Comparison of ENCODE assay signal across 13 cellular contexts in genomic region chr16:67516296-67517177, GRCh38. TPM values are rescaled to one million over a fixed set of nuclear protein-coding genes. Genes with fewer than 3 reads are reported as not detected.
DNase-seq lines count a peak whose midpoint lies in the region; ATAC-seq, FAIRE-seq and TF ChIP-seq lines count a peak whose summit lies in the region.
"Had no signal": no experiment of that assay in that cellular context is flagged by ENCODE, and none has a peak within 500 bp of the region (broad histone marks: within the 10 kb centered on the region; RNA-seq: fewer than 3 reads in every experiment).

No MANE protein-coding gene starts in this region.

- intact Hi-C loops in HepG2 (cut with micrococcal nuclease; ENCODE audit: unreplicated experiment) = no loop called here
- intact Hi-C loops in right lobe of liver (cut with DNase I) = no loop called here
- intact Hi-C loops in right cardiac atrium (cut with DNase I) = loop anchor here in 1 of 4 donors (10.0 kb wide), 1 partner anchor 92 kb away; no protein-coding TSS in a partner anchor

- H3K9me3 Mint-ChIP-seq in astrocyte (ENCODE audit: unreplicated experiment) = no peaks in the 10 kb centered on the region

- H3K27ac ChIP-seq in HepG2 (ENCODE audit: extremely low read length, insufficient read depth, low read length) = no peak overlapping the region
- H3K27ac ChIP-seq in right lobe of liver = no peak overlapping the region
- H3K27ac ChIP-seq in astrocyte (ENCODE audit: low read depth, low read length) = peak overlapping the region; percentile 34
- H3K27ac ChIP-seq in right cardiac atrium (ENCODE audit: low read length) = no peak overlapping the region
- H3K27ac ChIP-seq: WERI-Rb-1 had no signal

- peaks cover 13% of the 10 kb centered on the region for H3K4me1 Mint-ChIP-seq in astrocyte (ENCODE audit: low read depth, unreplicated experiment)

- TF ChIP-seq EP300 in HepG2 (IDR thresholded peaks at IDR 0.05; ENCODE audit: low read depth in 2 of 2, low read length in 2 of 2) = no peak
- no peak for TF ChIP-seq EP300 in HepG2 (CRISPR knock-in tag; IDR thresholded peaks at IDR 0.05; ENCODE audit: borderline replicate concordance)

- DNase-seq in HepG2 (ENCODE audit: low spot score) (no peak), right lobe of liver (no peak), astrocyte (ENCODE audit: low read depth) (peak; percentile 72), islet precursor cell (peak; percentile 57), urothelium cell line (ENCODE audit: low spot score) (peak; percentile 71), GM19239 (ENCODE audit: insufficient read length, low spot score) (no peak), right cardiac atrium (no peak)
- no peak for DNase-seq in activated CD4-positive, alpha-beta T cell treated with anti-CD3 and anti-CD28 coated beads for 4 hours
- DNase-seq: activated T-cell treated with anti-CD3 and anti-CD28 coated beads, Interleukin-2, amount 50 U/mL, for 48 hours; cerebellar nuclear complex; NCI-H1694; OCI-M1 had no signal

- in situ Hi-C loops in HepG2 (cut with HindIII; ENCODE audit: extremely low pct_ligation_motif_present, low pct_unique_long_range_greater_than_20kb) = loop anchor here (5.0 kb wide), 1 partner anchor 34 kb away; the partner anchor contains the start of genes AGRP and ATP6V0D1

- peaks cover 11% of the 10 kb centered on the region for H3K27me3 Mint-ChIP-seq in astrocyte (ENCODE audit: low read depth, unreplicated experiment)

- H3K79me2 ChIP-seq in HepG2 (ENCODE audit: insufficient read depth, low read length) (no peaks in the 10 kb centered on the region), astrocyte (ENCODE audit: insufficient read depth, low read length) (no peaks in the 10 kb centered on the region)

- H3K4me3 ChIP-seq in HepG2 (replicated peaks in 1 of 3; ENCODE audit: insufficient read depth in 1 of 3, low read depth in 2 of 3, low read length in 3 of 3) = no peak overlapping the region
- no peak overlapping the region for H3K4me3 ChIP-seq in right lobe of liver
- H3K4me3 ChIP-seq in astrocyte (ENCODE audit: insufficient read depth, low read depth, low read length) = no peak overlapping the region
- no peak overlapping the region for H3K4me3 ChIP-seq in right cardiac atrium (ENCODE audit: low read length)

- POLR2A ChIA-PET in HepG2 (lab: Yijun Ruan, JAX) = interaction anchor here (1.1 to 1.2 kb wide), 2 partner anchors 46 to 290 kb away, joined by 3 read pairs; partner anchors contain the start of genes CTCF, RANBP10 and TSNAXIP1

- no peak overlapping the region for H3K4me3 Mint-ChIP-seq in astrocyte (ENCODE audit: unreplicated experiment)

- H3K27me3 ChIP-seq in HepG2 (ENCODE audit: control insufficient read depth in 1 of 2, insufficient read depth in 2 of 2, low read length in 2 of 2) (peaks cover 0 to 13% of the 10 kb centered on the region in 2 experiments; a peak in 1 of 5 replicates), right lobe of liver (no peaks in the 10 kb centered on the region), astrocyte (ENCODE audit: insufficient read depth, low read length) (no peaks in the 10 kb centered on the region), right cardiac atrium (ENCODE audit: control insufficient read depth, insufficient read depth) (no peaks in the 10 kb centered on the region)

- CTCF ChIA-PET in HepG2 (lab: Yijun Ruan, JAX; ENCODE audit: low intra/inter-chr PET ratio, low total read pairs) = no interaction called here

- H3K9ac ChIP-seq in HepG2 (ENCODE audit: insufficient read depth, low read depth, low read length) (no peak overlapping the region), astrocyte (ENCODE audit: low read length) (peak overlapping the region; percentile 44)

- peak overlapping the region; percentile 29 for H3K27ac Mint-ChIP-seq in astrocyte (ENCODE audit: unreplicated experiment)

- WGBS in HepG2 (ENCODE audit: low lambda C conversion rate) = 74% methylated on average over 12 of the region's 12 CpGs
- 90% methylated on average over 12 of the region's 12 CpGs for WGBS in right lobe of liver (ENCODE audit: insufficient coverage, low coverage, low lambda C conversion rate, missing lambda C conversion rate)
- 75% methylated on average over 12 of the region's 12 CpGs for whole genome bisulfite sequencing in right cardiac atrium

- H3K4me1 ChIP-seq in HepG2 (ENCODE audit: insufficient read depth, low read length) = peaks cover 31% of the 10 kb centered on the region
- peaks cover 0 to 5% (median 0%) of the 10 kb centered on the region in 4 donors for H3K4me1 ChIP-seq in right lobe of liver
- peaks cover 15% of the 10 kb centered on the region for H3K4me1 ChIP-seq in astrocyte (ENCODE audit: insufficient read depth, low read length)
- no peaks in the 10 kb centered on the region for H3K4me1 ChIP-seq in right cardiac atrium (ENCODE audit: control insufficient read depth, insufficient read depth, low read length)

- ATAC-seq in HepG2 = no peak
- ATAC-seq in right lobe of liver = no peak
- no peak for ATAC-seq in right cardiac atrium

- no peaks in the 10 kb centered on the region for H3K9me3 ChIP-seq in HepG2 (ENCODE audit: low read length)
- H3K9me3 ChIP-seq in right lobe of liver = no peaks in the 10 kb centered on the region
- H3K9me3 ChIP-seq in astrocyte (ENCODE audit: insufficient read depth, low read depth, low read length) = no peaks in the 10 kb centered on the region
- no peaks in the 10 kb centered on the region for H3K9me3 ChIP-seq in right cardiac atrium (ENCODE audit: control insufficient read depth, low read length)

- no peaks in the 10 kb centered on the region for H3K36me3 ChIP-seq in HepG2 (replicated peaks in 1 of 2; ENCODE audit: control insufficient read depth in 1 of 2, insufficient read depth in 2 of 2, low read length in 2 of 2)
- no peaks in the 10 kb centered on the region for H3K36me3 ChIP-seq in right lobe of liver
- no peaks in the 10 kb centered on the region for H3K36me3 ChIP-seq in astrocyte (ENCODE audit: insufficient read depth, low read length)
- H3K36me3 ChIP-seq: WERI-Rb-1 had no signal

- no peaks in the 10 kb centered on the region for H4K20me1 ChIP-seq in HepG2 (ENCODE audit: insufficient read depth, low read length)
- no peaks in the 10 kb centered on the region for H4K20me1 ChIP-seq in astrocyte (ENCODE audit: insufficient read depth, low read length)

- H3K36me3 Mint-ChIP-seq in astrocyte (ENCODE audit: low read depth, unreplicated experiment) = no peaks in the 10 kb centered on the region

- TF ChIP-seq RAD21 in HepG2 (CRISPR knock-in tag; IDR thresholded peaks at IDR 0.05) = no peak

- TF ChIP-seq POLR2A in HepG2 (IDR thresholded peaks at IDR 0.05; ENCODE audit: insufficient read depth in 1 of 2, low read depth in 2 of 2, low read length in 2 of 2) (no peak), right lobe of liver (IDR thresholded peaks at IDR 0.05) (no peak)

- no TSS peak for BruUV-seq in HepG2 (replicated peaks; lab: Mats Ljungman, UMichigan)

- H2AFZ ChIP-seq in HepG2 (ENCODE audit: low read length) (no peak overlapping the region), astrocyte (ENCODE audit: low read depth, low read length) (no peak overlapping the region)

- TF ChIP-seq CTCF in HepG2 (CRISPR knock-in tag; IDR thresholded peaks at IDR 0.05) (no peak), right lobe of liver (IDR thresholded peaks at IDR 0.05) (no peak), astrocyte (IDR thresholded peaks at IDR 0.05; ENCODE audit: insufficient read depth, low read depth, low read length) (no peak)

- no peak for FAIRE-seq in HepG2 (lab: Jason Lieb, UNC)
- no peak for FAIRE-seq in astrocyte (lab: Jason Lieb, UNC)
- no peak for FAIRE-seq in urothelium cell line (lab: Jason Lieb, UNC)
- no peak for FAIRE-seq in GM19239 (lab: Jason Lieb, UNC)

- H3K4me2 ChIP-seq in HepG2 (ENCODE audit: low read depth, low read length) (no peak overlapping the region), astrocyte (ENCODE audit: low read length) (peak overlapping the region; percentile 76)

RNA-seq across cellular contexts. Expression of gene RIPOR1, which starts 12.1 kb away (rescaled TPM):
- total RNA-seq in HepG2 (2016; rRNA removed; fragmentation: Illumina TruSeq; extraction: Trizol) (4.6 and 11.2 TPM in 2 replicates), right lobe of liver (10 to 100 TPM; 19.9 to 35.0 (median 26.8) TPM), astrocyte (94.5 and 116 TPM in 2 replicates), right cardiac atrium (10 to 100 TPM; 76.2 to 86.6 (median 83.7) TPM)
- 3.4 and 4.7 TPM in 2 replicates for total RNA-seq in HepG2 (2016; cell fraction: cytosol; rRNA removed; fragmentation: Illumina TruSeq; extraction: Trizol; ENCODE audit: low read depth)
- 3.9 and 9.6 TPM in 2 replicates for total RNA-seq in HepG2 (2016; cell fraction: insoluble cytoplasmic fraction; rRNA removed; fragmentation: Illumina TruSeq; extraction: Trizol)
- 8.9 and 11.8 TPM in 2 replicates for total RNA-seq in HepG2 (2016; cell fraction: membrane; rRNA removed; fragmentation: Illumina TruSeq; extraction: Trizol)
- total RNA-seq in HepG2 (2016; cell fraction: nucleus; rRNA removed; fragmentation: Illumina TruSeq; extraction: Trizol) = 12.3 and 18.6 TPM in 2 replicates
- polyA plus RNA-seq in HepG2 (2011; rRNA removed) (5.7 and 8.1 TPM in 2 replicates), right cardiac atrium (43.8 TPM)
- 2.4 and 3.4 TPM in 2 replicates for polyA plus RNA-seq in HepG2 (2011; cell fraction: cytosol; rRNA removed)
- 40.0 and 43.3 TPM in 2 replicates for polyA plus RNA-seq in HepG2 (2011; cell fraction: nucleus; rRNA removed)
- polyA plus RNA-seq in HepG2 (2012) = 16.0 and 16.5 TPM in 2 replicates
- polyA plus RNA-seq in HepG2 (2016; cell fraction: cytosol; fragmentation: Illumina TruSeq; extraction: Trizol; ENCODE audit: low read depth) = 1.9 and 2.2 TPM in 2 replicates
- 7.7 and 13.5 TPM in 2 replicates for polyA plus RNA-seq in HepG2 (2016; cell fraction: insoluble cytoplasmic fraction; fragmentation: Illumina TruSeq; extraction: Trizol; ENCODE audit: low read depth)
- 5.9 and 6.9 TPM in 2 replicates for polyA plus RNA-seq in HepG2 (2016; cell fraction: membrane; fragmentation: Illumina TruSeq; extraction: Trizol; ENCODE audit: low read depth)
- 26.9 and 30.6 TPM in 2 replicates for polyA plus RNA-seq in HepG2 (2016; cell fraction: nucleus; fragmentation: Illumina TruSeq; extraction: Trizol; ENCODE audit: insufficient read depth, low read depth)
- polyA minus RNA-seq in HepG2 (2011; rRNA and poly(A)+ RNA removed; ENCODE audit: low replicate concordance) = 7.9 and 21.6 TPM in 2 replicates
- 6.8 and 12.0 TPM in 2 replicates for polyA minus RNA-seq in HepG2 (2011; cell fraction: cytosol; rRNA and poly(A)+ RNA removed)
- polyA minus RNA-seq in HepG2 (2011; cell fraction: nucleus; rRNA and poly(A)+ RNA removed) = 11.6 and 18.2 TPM in 2 replicates

RNA-seq across cellular contexts. Expression of gene AGRP, which starts 33.2 kb away (rescaled TPM):
- total RNA-seq in HepG2 (2016; rRNA removed; fragmentation: Illumina TruSeq; extraction: Trizol) = not detected in 2 replicates
- not detected in 2 replicates for total RNA-seq in HepG2 (2016; cell fraction: cytosol; rRNA removed; fragmentation: Illumina TruSeq; extraction: Trizol; ENCODE audit: low read depth)
- total RNA-seq in HepG2 (2016; cell fraction: insoluble cytoplasmic fraction; rRNA removed; fragmentation: Illumina TruSeq; extraction: Trizol) = not detected in 2 replicates
- total RNA-seq in HepG2 (2016; cell fraction: membrane; rRNA removed; fragmentation: Illumina TruSeq; extraction: Trizol) = 0.28 TPM in 1 of 2 replicates, not detected in the other
- not detected in 2 replicates for total RNA-seq in HepG2 (2016; cell fraction: nucleus; rRNA removed; fragmentation: Illumina TruSeq; extraction: Trizol)
- polyA plus RNA-seq in HepG2 (2011; rRNA removed) = not detected in 2 replicates
- 0.34 TPM in 1 of 2 replicates, not detected in the other for polyA plus RNA-seq in HepG2 (2011; cell fraction: cytosol; rRNA removed)
- not detected in 2 replicates for polyA plus RNA-seq in HepG2 (2011; cell fraction: nucleus; rRNA removed)
- polyA plus RNA-seq in HepG2 (2012) = 0.75 TPM in 1 of 2 replicates, not detected in the other
- polyA plus RNA-seq in HepG2 (2016; cell fraction: cytosol; fragmentation: Illumina TruSeq; extraction: Trizol; ENCODE audit: low read depth) = not detected in 2 replicates
- not detected in 2 replicates for polyA plus RNA-seq in HepG2 (2016; cell fraction: insoluble cytoplasmic fraction; fragmentation: Illumina TruSeq; extraction: Trizol; ENCODE audit: low read depth)
- polyA plus RNA-seq in HepG2 (2016; cell fraction: membrane; fragmentation: Illumina TruSeq; extraction: Trizol; ENCODE audit: low read depth) = not detected in 2 replicates
- not detected in 2 replicates for polyA plus RNA-seq in HepG2 (2016; cell fraction: nucleus; fragmentation: Illumina TruSeq; extraction: Trizol; ENCODE audit: insufficient read depth, low read depth)
- polyA minus RNA-seq in HepG2 (2011; rRNA and poly(A)+ RNA removed; ENCODE audit: low replicate concordance) = not detected in 2 replicates
- polyA minus RNA-seq in HepG2 (2011; cell fraction: cytosol; rRNA and poly(A)+ RNA removed) = not detected in 2 replicates
- polyA minus RNA-seq in HepG2 (2011; cell fraction: nucleus; rRNA and poly(A)+ RNA removed) = not detected in 2 replicates
- total RNA-seq in right lobe of liver = not detected
- total RNA-seq in astrocyte = not detected in 2 replicates
- total RNA-seq in right cardiac atrium = not detected
- not detected for polyA plus RNA-seq in right cardiac atrium

RNA-seq across cellular contexts. Expression of gene ATP6V0D1, which starts 35.6 kb away (rescaled TPM):
- total RNA-seq in HepG2 (2016; rRNA removed; fragmentation: Illumina TruSeq; extraction: Trizol) (49.5 and 51.1 TPM in 2 replicates), right lobe of liver (10 to 100 TPM; 33.6 to 84.6 (median 47.0) TPM), astrocyte (114 TPM in 2 replicates), right cardiac atrium (10 to 100 TPM; 64.1 to 79.4 (median 68.2) TPM)
- total RNA-seq in HepG2 (2016; cell fraction: cytosol; rRNA removed; fragmentation: Illumina TruSeq; extraction: Trizol; ENCODE audit: low read depth) = 13.5 and 16.0 TPM in 2 replicates
- 45.3 and 52.4 TPM in 2 replicates for total RNA-seq in HepG2 (2016; cell fraction: insoluble cytoplasmic fraction; rRNA removed; fragmentation: Illumina TruSeq; extraction: Trizol)
- total RNA-seq in HepG2 (2016; cell fraction: membrane; rRNA removed; fragmentation: Illumina TruSeq; extraction: Trizol) = 23.6 and 25.5 TPM in 2 replicates
- 26.3 and 30.4 TPM in 2 replicates for total RNA-seq in HepG2 (2016; cell fraction: nucleus; rRNA removed; fragmentation: Illumina TruSeq; extraction: Trizol)
- polyA plus RNA-seq in HepG2 (2011; rRNA removed) (54.2 and 61.3 TPM in 2 replicates), right cardiac atrium (44.6 TPM)
- polyA plus RNA-seq in HepG2 (2011; cell fraction: cytosol; rRNA removed) = 55.2 and 57.9 TPM in 2 replicates
- polyA plus RNA-seq in HepG2 (2011; cell fraction: nucleus; rRNA removed) = 32.7 and 35.9 TPM in 2 replicates
- polyA plus RNA-seq in HepG2 (2012) = 29.3 and 41.3 TPM in 2 replicates
- polyA plus RNA-seq in HepG2 (2016; cell fraction: cytosol; fragmentation: Illumina TruSeq; extraction: Trizol; ENCODE audit: low read depth) = 16.4 and 17.3 TPM in 2 replicates
- 55.4 and 63.8 TPM in 2 replicates for polyA plus RNA-seq in HepG2 (2016; cell fraction: insoluble cytoplasmic fraction; fragmentation: Illumina TruSeq; extraction: Trizol; ENCODE audit: low read depth)
- 21.4 and 22.6 TPM in 2 replicates for polyA plus RNA-seq in HepG2 (2016; cell fraction: membrane; fragmentation: Illumina TruSeq; extraction: Trizol; ENCODE audit: low read depth)
- 45.0 and 53.3 TPM in 2 replicates for polyA plus RNA-seq in HepG2 (2016; cell fraction: nucleus; fragmentation: Illumina TruSeq; extraction: Trizol; ENCODE audit: insufficient read depth, low read depth)
- 104 and 246 TPM in 2 replicates for polyA minus RNA-seq in HepG2 (2011; rRNA and poly(A)+ RNA removed; ENCODE audit: low replicate concordance)
- 37.9 and 45.0 TPM in 2 replicates for polyA minus RNA-seq in HepG2 (2011; cell fraction: cytosol; rRNA and poly(A)+ RNA removed)
- 14.7 and 19.8 TPM in 2 replicates for polyA minus RNA-seq in HepG2 (2011; cell fraction: nucleus; rRNA and poly(A)+ RNA removed)

RNA-seq across cellular contexts. Expression of gene CTCF, which starts 45.8 kb away (rescaled TPM):
- total RNA-seq in HepG2 (2016; rRNA removed; fragmentation: Illumina TruSeq; extraction: Trizol) (37.5 and 59.3 TPM in 2 replicates), right lobe of liver (10 to 100 TPM; 14.3 to 18.5 (median 17.0) TPM), astrocyte (25.5 and 26.8 TPM in 2 replicates), right cardiac atrium (10 to 100 TPM; 24.2 to 30.5 (median 28.6) TPM)
- 34.6 and 44.2 TPM in 2 replicates for total RNA-seq in HepG2 (2016; cell fraction: cytosol; rRNA removed; fragmentation: Illumina TruSeq; extraction: Trizol; ENCODE audit: low read depth)
- 39.6 and 55.1 TPM in 2 replicates for total RNA-seq in HepG2 (2016; cell fraction: insoluble cytoplasmic fraction; rRNA removed; fragmentation: Illumina TruSeq; extraction: Trizol)
- total RNA-seq in HepG2 (2016; cell fraction: membrane; rRNA removed; fragmentation: Illumina TruSeq; extraction: Trizol) = 33.3 and 34.7 TPM in 2 replicates
- 29.9 and 36.5 TPM in 2 replicates for total RNA-seq in HepG2 (2016; cell fraction: nucleus; rRNA removed; fragmentation: Illumina TruSeq; extraction: Trizol)
- polyA plus RNA-seq in HepG2 (2011; rRNA removed) (19.5 and 20.8 TPM in 2 replicates), right cardiac atrium (17.5 TPM)
- 13.7 and 18.2 TPM in 2 replicates for polyA plus RNA-seq in HepG2 (2011; cell fraction: cytosol; rRNA removed)
- 11.7 and 14.3 TPM in 2 replicates for polyA plus RNA-seq in HepG2 (2011; cell fraction: nucleus; rRNA removed)
- polyA plus RNA-seq in HepG2 (2012) = 30.2 and 31.1 TPM in 2 replicates
- 4.1 and 4.9 TPM in 2 replicates for polyA plus RNA-seq in HepG2 (2016; cell fraction: cytosol; fragmentation: Illumina TruSeq; extraction: Trizol; ENCODE audit: low read depth)
- 70.3 and 81.8 TPM in 2 replicates for polyA plus RNA-seq in HepG2 (2016; cell fraction: insoluble cytoplasmic fraction; fragmentation: Illumina TruSeq; extraction: Trizol; ENCODE audit: low read depth)
- polyA plus RNA-seq in HepG2 (2016; cell fraction: membrane; fragmentation: Illumina TruSeq; extraction: Trizol; ENCODE audit: low read depth) = 17.1 and 17.9 TPM in 2 replicates
- polyA plus RNA-seq in HepG2 (2016; cell fraction: nucleus; fragmentation: Illumina TruSeq; extraction: Trizol; ENCODE audit: insufficient read depth, low read depth) = 63.9 and 64.9 TPM in 2 replicates
- polyA minus RNA-seq in HepG2 (2011; rRNA and poly(A)+ RNA removed; ENCODE audit: low replicate concordance) = 21.8 and 43.8 TPM in 2 replicates
- polyA minus RNA-seq in HepG2 (2011; cell fraction: cytosol; rRNA and poly(A)+ RNA removed) = 20.8 and 21.5 TPM in 2 replicates
- 17.9 and 26.4 TPM in 2 replicates for polyA minus RNA-seq in HepG2 (2011; cell fraction: nucleus; rRNA and poly(A)+ RNA removed)

Comparison
In these comparisons a context has a peak if more than half of its experiments do, and no peak if none do; other contexts are left out.
1. DNase-seq: peak in astrocyte (single experiment), islet precursor cell (single experiment) and urothelium cell line (single experiment); none in HepG2 (single experiment), right lobe of liver (0 of 3), GM19239 (single experiment), right cardiac atrium (0 of 3) and activated CD4-positive, alpha-beta T cell treated with anti-CD3 and anti-CD28 coated beads for 4 hours (0 of 2).